In genomic region chr4:157312702-157313101, GRCh38 we compare ENCODE assay signal across 18 cellular contexts.
"Had no signal": no experiment of that assay in that cellular context is flagged by ENCODE, and none has a peak within 500 bp of the region (broad histone marks: within the 10 kb centered on the region; RNA-seq: fewer than 3 reads in every experiment).

No MANE protein-coding gene starts in this region.

- H3K27ac ChIP-seq: colonic mucosa, esophagus muscularis mucosa, foreskin keratinocyte, gastroesophageal sphincter, heart left ventricle, left lung had no signal

- H3K4me1 ChIP-seq: colonic mucosa, esophagus muscularis mucosa, foreskin keratinocyte, gastroesophageal sphincter, heart left ventricle had no signal

- H3K4me3 ChIP-seq: colonic mucosa, esophagus muscularis mucosa, gastroesophageal sphincter, heart left ventricle, left lung, lung had no signal

- H3K36me3 ChIP-seq: colonic mucosa, esophagus muscularis mucosa, gastroesophageal sphincter, heart left ventricle, left lung had no signal

- FAIRE-seq: endothelial cell of umbilical vein, keratinocyte had no signal

- H3K9me3 ChIP-seq: colonic mucosa, esophagus muscularis mucosa, gastroesophageal sphincter, heart left ventricle, left lung had no signal

- ATAC-seq: effector memory CD8-positive, alpha-beta T cell; foreskin keratinocyte; gastroesophageal sphincter; heart left ventricle; left cardiac atrium; left lung; left ventricle myocardium superior had no signal

- H3K27me3 ChIP-seq: colonic mucosa, esophagus muscularis mucosa, foreskin keratinocyte, gastroesophageal sphincter, heart left ventricle, left lung had no signal

- DNase-seq: colonic mucosa; cortex of kidney; effector CD8-positive, alpha-beta T cell; effector memory CD8-positive, alpha-beta T cell; foreskin keratinocyte; heart left ventricle; hippocampal formation; left cardiac atrium; left lung; left ventricle myocardium superior; mammary epithelial cell; mesendoderm; midbrain had no signal
